Comparison of ENCODE assay signal across 1 cellular context in genomic region chr14:100871234-100872186, GRCh38.
A peak's percentile ranks its signal among the peaks of the same experiment; 100 is the strongest.
TF ChIP-seq lines count a peak whose summit lies in the region.

No MANE protein-coding gene starts in this region.

TF ChIP-seq in K562, 482 proteins besides CTCF, POLR2A, EP300 and RAD21 (continued from another document and continues in another):
- TF ChIP-seq ZSCAN32 (CRISPR knock-in tag; IDR thresholded peaks at IDR 0.05) (no peak), SP2 (IDR thresholded peaks at IDR 0.05; ENCODE audit: extremely low read depth, low read depth, low read length, poor library complexity, severe bottlenecking) (no peak), HDAC1 (IDR thresholded peaks at IDR 0.05) (no peak; a peak in 1 of 4 replicates), ZNF3 (CRISPR knock-in tag; IDR thresholded peaks at IDR 0.05) (no peak), RNF2 (IDR thresholded peaks at IDR 0.05) (no peak), MECOM (CRISPR knock-in tag; IDR thresholded peaks at IDR 0.05) (0 out of 2 replicates have a peak, but pooled peaks have one; percentile 48), MEIS2 (IDR thresholded peaks at IDR 0.05; ENCODE audit: partially characterized antibody) (peak; percentile 45), PREB (CRISPR knock-in tag; IDR thresholded peaks at IDR 0.05) (no peak), KAT2B (IDR thresholded peaks at IDR 0.05; ENCODE audit: low read depth, low read length) (no peak), SRSF3 (IDR thresholded peaks at IDR 0.05; ENCODE audit: insufficient read depth, low read length) (no peak), ELF4 (CRISPR knock-in tag; IDR thresholded peaks at IDR 0.05) (no peak), SIN3A (IDR thresholded peaks at IDR 0.05; ENCODE audit: borderline replicate concordance in 2 of 2, control insufficient read depth in 1 of 2, low read depth in 2 of 2, low read length in 2 of 2) (no peak), ZNF589 (CRISPR knock-in tag; IDR thresholded peaks at IDR 0.05; ENCODE audit: low read depth) (no peak), ATF2 (CRISPR knock-in tag; IDR thresholded peaks at IDR 0.05) (no peak), ZKSCAN8 (CRISPR knock-in tag; IDR thresholded peaks at IDR 0.05) (no peak), ZNF398 (CRISPR knock-in tag; IDR thresholded peaks at IDR 0.05) (no peak), DACH1 (IDR thresholded peaks at IDR 0.05; ENCODE audit: partially characterized antibody) (no peak), HMGXB4 (CRISPR knock-in tag; IDR thresholded peaks at IDR 0.05) (no peak), BRD9 (IDR thresholded peaks at IDR 0.05; ENCODE audit: low read depth, partially characterized antibody) (peak; percentile 71), ZNF780A (CRISPR knock-in tag; IDR thresholded peaks at IDR 0.05) (no peak), ZNF280A (IDR thresholded peaks at IDR 0.05; ENCODE audit: low read depth, partially characterized antibody) (no peak), PHF8 (IDR thresholded peaks at IDR 0.05; ENCODE audit: borderline replicate concordance, low read length) (peak; percentile 3; the same call in 1 of the 2 replicates), TAL1 (IDR thresholded peaks at IDR 0.05) (peak; percentile 77), ETV1 (tag; conservative IDR thresholded peaks at IDR 0.05; ENCODE audit: low read depth) (no peak; the same call in 1 of the 2 replicates), HIVEP1 (CRISPR knock-in tag; IDR thresholded peaks at IDR 0.05) (no peak), LARP7 (IDR thresholded peaks at IDR 0.05) (no peak), BRD4 (IDR thresholded peaks at IDR 0.05) (no peak), POLR2AphosphoS5 (IDR thresholded peaks at IDR 0.05; ENCODE audit: control insufficient read depth, insufficient read depth, low read depth, low read length) (no peak), SMARCC2 (IDR thresholded peaks at IDR 0.05; ENCODE audit: low read depth) (no peak), ZNF507 (tag; conservative IDR thresholded peaks at IDR 0.05) (no peak), SMARCB1 (IDR thresholded peaks at IDR 0.05; ENCODE audit: insufficient read length, low read depth) (no peak), SRSF1 (IDR thresholded peaks at IDR 0.05; ENCODE audit: low read depth, low read length) (no peak), ZFP1 (CRISPR knock-in tag; IDR thresholded peaks at IDR 0.05) (no peak), BCOR (IDR thresholded peaks at IDR 0.05) (no peak), SUPT5H (IDR thresholded peaks at IDR 0.05) (no peak), ZBTB34 (CRISPR knock-in tag; IDR thresholded peaks at IDR 0.05) (no peak), CTBP1 (IDR thresholded peaks at IDR 0.05; ENCODE audit: borderline replicate concordance) (peak; percentile 92), ZNF146 (CRISPR knock-in tag; IDR thresholded peaks at IDR 0.05; ENCODE audit: unreplicated experiment) (no peak), SNAPC5 (CRISPR knock-in tag; IDR thresholded peaks at IDR 0.05) (no peak), SMAD4 (CRISPR knock-in tag; conservative IDR thresholded peaks at IDR 0.05) (no peak), ZNF263 (CRISPR knock-in tag; IDR thresholded peaks at IDR 0.05; ENCODE audit: borderline replicate concordance) (peak; percentile 93), KLF13 (tag; IDR thresholded peaks at IDR 0.05; ENCODE audit: borderline replicate concordance, low read depth) (no peak), RBM17 (IDR thresholded peaks at IDR 0.05; ENCODE audit: borderline replicate concordance, low read depth, low read length) (no peak), ZBTB17 (CRISPR knock-in tag; IDR thresholded peaks at IDR 0.05) (no peak), ZNF197 (CRISPR knock-in tag; IDR thresholded peaks at IDR 0.05; ENCODE audit: low read depth) (no peak), FOXK2 (conservative IDR thresholded peaks at IDR 0.05 in 1 of 2, IDR thresholded peaks at IDR 0.05 in 1 of 2; ENCODE audit: low read depth in 2 of 2) (peak; percentile 83 to 88), ELF2 (CRISPR knock-in tag; IDR thresholded peaks at IDR 0.05) (no peak), ZNF354B (CRISPR knock-in tag; IDR thresholded peaks at IDR 0.05) (no peak), ZNF830 (CRISPR knock-in tag; IDR thresholded peaks at IDR 0.05) (no peak), DPF2 (IDR thresholded peaks at IDR 0.05) (peak; percentile 70), E2F5 (CRISPR knock-in tag; IDR thresholded peaks at IDR 0.05) (no peak), ZNF586 (CRISPR knock-in tag; conservative IDR thresholded peaks at IDR 0.05) (no peak), MXD1 (CRISPR knock-in tag; IDR thresholded peaks at IDR 0.05; ENCODE audit: borderline replicate concordance, poor library complexity, severe bottlenecking) (no peak)
